ENCODE assay signal across 17 cellular contexts in genomic region chr1:171581226-171581625, GRCh38. TPM values are rescaled to one million over a fixed set of nuclear protein-coding genes. Genes with fewer than 3 reads are reported as not detected.
DNase-seq lines count a peak whose midpoint lies in the region; ATAC-seq, FAIRE-seq and TF ChIP-seq lines count a peak whose summit lies in the region.
"Had no signal": no experiment of that assay in that cellular context is flagged by ENCODE, and none has a peak within 500 bp of the region (broad histone marks: within the 10 kb centered on the region; RNA-seq: fewer than 3 reads in every experiment).

No MANE protein-coding gene starts in this region.

- ATAC-seq in stimulated activated effector memory CD8-positive, alpha-beta T cell treated with anti-CD3 and anti-CD28 coated beads, Interleukin-12 subunit alpha, Interleukin-12 subunit beta, amount 100 ng/mL, for 72 hours, result peak; percentile 48
- ATAC-seq: A549 had no signal

- peak; percentile 84 for FAIRE-seq in D721Med (lab: Jason Lieb, UNC)
- FAIRE-seq: G401.6, GM12892 had no signal

- H3K4me3 ChIP-seq in coronary artery, result no peak overlapping the region
- H3K4me3 ChIP-seq: A549 had no signal

- peak; percentile 2 for DNase-seq in activated T-cell treated with anti-CD3 and anti-CD28 coated beads for 24 hours (ENCODE audit: low read depth)
- DNase-seq in activated T-cell treated with anti-CD3 and anti-CD28 coated beads for 4 hours, result no peak
- DNase-seq in D721Med (ENCODE audit: insufficient read length, low spot score), result no peak
- DNase-seq in stimulated activated effector memory CD8-positive, alpha-beta T cell treated with anti-CD3 and anti-CD28 coated beads, Interleukin-12 subunit alpha, Interleukin-12 subunit beta, amount 100 ng/mL, for 72 hours (ENCODE audit: low spot score in 2 of 2), result no peak
- DNase-seq in HEK293T (ENCODE audit: extremely low spot score), result no peak
- no peak for DNase-seq in coronary artery (ENCODE audit: low spot score)
- no peak for DNase-seq in H4 (ENCODE audit: low spot score)
- DNase-seq: DMS79 treated with DMSO at 0.1 percent for 48 hours; NCI-H1436 treated with DMSO at 0.1 percent for 48 hours; NCI-H226; NCI-H526; NK-92 treated with Interleukin-12 subunit alpha and Interleukin-12 subunit beta, amount 100 ng/mL, for 24 hours; RPMI8226 had no signal

- POLR2A ChIA-PET in HEK293T (lab: Yijun Ruan, JAX), result no interaction called here

- no peak overlapping the region for H3K4me3 Mint-ChIP-seq in activated naive CD8-positive, alpha-beta T cell
- H3K4me3 Mint-ChIP-seq in stimulated activated effector memory CD8-positive, alpha-beta T cell treated with anti-CD3 and anti-CD28 coated beads, Interleukin-12 subunit alpha, Interleukin-12 subunit beta, amount 100 ng/mL, for 72 hours, result no peak overlapping the region

- H3K9me3 Mint-ChIP-seq in activated naive CD8-positive, alpha-beta T cell (ENCODE audit: low read depth), result no peaks in the 10 kb centered on the region
- H3K9me3 Mint-ChIP-seq in stimulated activated effector memory CD8-positive, alpha-beta T cell treated with anti-CD3 and anti-CD28 coated beads, Interleukin-12 subunit alpha, Interleukin-12 subunit beta, amount 100 ng/mL, for 72 hours, result no peaks in the 10 kb centered on the region

- no peaks in the 10 kb centered on the region for H3K27me3 Mint-ChIP-seq in activated naive CD8-positive, alpha-beta T cell

- CTCF ChIA-PET in HEK293T (lab: Yijun Ruan, JAX), result no interaction called here

- H3K36me3 Mint-ChIP-seq in activated naive CD8-positive, alpha-beta T cell, result peaks cover 10% of the 10 kb centered on the region
- H3K36me3 Mint-ChIP-seq in stimulated activated effector memory CD8-positive, alpha-beta T cell treated with anti-CD3 and anti-CD28 coated beads, Interleukin-12 subunit alpha, Interleukin-12 subunit beta, amount 100 ng/mL, for 72 hours, result peaks cover 100% of the 10 kb centered on the region

- H3K4me1 Mint-ChIP-seq in activated naive CD8-positive, alpha-beta T cell (ENCODE audit: low read depth), result peaks cover 27% of the 10 kb centered on the region
- H3K4me1 Mint-ChIP-seq in stimulated activated effector memory CD8-positive, alpha-beta T cell treated with anti-CD3 and anti-CD28 coated beads, Interleukin-12 subunit alpha, Interleukin-12 subunit beta, amount 100 ng/mL, for 72 hours, result peaks cover 23% of the 10 kb centered on the region

- H3K27ac Mint-ChIP-seq in activated naive CD8-positive, alpha-beta T cell, result peak overlapping the region; percentile 77
- peak overlapping the region; percentile 78 for H3K27ac Mint-ChIP-seq in stimulated activated effector memory CD8-positive, alpha-beta T cell treated with anti-CD3 and anti-CD28 coated beads, Interleukin-12 subunit alpha, Interleukin-12 subunit beta, amount 100 ng/mL, for 72 hours

- no peak for TF ChIP-seq CTCF in D721Med (IDR thresholded peaks at IDR 0.05; ENCODE audit: insufficient read depth, missing control alignments)
- no peak for TF ChIP-seq CTCF in coronary artery (IDR thresholded peaks at IDR 0.05)

- H3K27ac ChIP-seq in coronary artery, result no peak overlapping the region
- H3K27ac ChIP-seq: A549 had no signal

TF ChIP-seq in HEK293T, 16 proteins besides CTCF, POLR2A, EP300 and RAD21:
- TF ChIP-seq L3MBTL2 (conservative IDR thresholded peaks at IDR 0.05) (no peak), CTBP1 (IDR thresholded peaks at IDR 0.05; ENCODE audit: borderline replicate concordance) (no peak), TARDBP (IDR thresholded peaks at IDR 0.05) (no peak), ELF4 (IDR thresholded peaks at IDR 0.05) (no peak), LEF1 (IDR thresholded peaks at IDR 0.05; ENCODE audit: borderline replicate concordance) (no peak), SUZ12 (IDR thresholded peaks at IDR 0.05) (no peak), FOXM1 (IDR thresholded peaks at IDR 0.05; ENCODE audit: borderline replicate concordance) (no peak), FOXK2 (IDR thresholded peaks at IDR 0.05) (no peak), SP1 (IDR thresholded peaks at IDR 0.05) (no peak), ZNF384 (IDR thresholded peaks at IDR 0.05) (no peak), FOXA1 (IDR thresholded peaks at IDR 0.05) (no peak), NFRKB (IDR thresholded peaks at IDR 0.05) (no peak), ARNT (IDR thresholded peaks at IDR 0.05) (no peak), BHLHE40 (IDR thresholded peaks at IDR 0.05; ENCODE audit: borderline replicate concordance) (no peak), HDGF (IDR thresholded peaks at IDR 0.05; ENCODE audit: borderline replicate concordance) (no peak)
- TF ChIP-seq, protein P1, sequence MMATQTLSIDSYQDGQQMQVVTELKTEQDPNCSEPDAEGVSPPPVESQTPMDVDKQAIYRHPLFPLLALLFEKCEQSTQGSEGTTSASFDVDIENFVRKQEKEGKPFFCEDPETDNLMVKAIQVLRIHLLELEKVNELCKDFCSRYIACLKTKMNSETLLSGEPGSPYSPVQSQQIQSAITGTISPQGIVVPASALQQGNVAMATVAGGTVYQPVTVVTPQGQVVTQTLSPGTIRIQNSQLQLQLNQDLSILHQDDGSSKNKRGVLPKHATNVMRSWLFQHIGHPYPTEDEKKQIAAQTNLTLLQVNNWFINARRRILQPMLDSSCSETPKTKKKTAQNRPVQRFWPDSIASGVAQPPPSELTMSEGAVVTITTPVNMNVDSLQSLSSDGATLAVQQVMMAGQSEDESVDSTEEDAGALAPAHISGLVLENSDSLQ (IDR thresholded peaks at IDR 0.05), result no peak

RNA-seq across cellular contexts. Expression of gene MYOCOS, which starts 40.8 kb away (rescaled TPM):
- not detected in 2 replicates for total RNA-seq in H4 (2014; rRNA removed; shearing (Covaris generic))
